15 cellular contexts compared by ENCODE assay signal in the genomic region with DNA sequence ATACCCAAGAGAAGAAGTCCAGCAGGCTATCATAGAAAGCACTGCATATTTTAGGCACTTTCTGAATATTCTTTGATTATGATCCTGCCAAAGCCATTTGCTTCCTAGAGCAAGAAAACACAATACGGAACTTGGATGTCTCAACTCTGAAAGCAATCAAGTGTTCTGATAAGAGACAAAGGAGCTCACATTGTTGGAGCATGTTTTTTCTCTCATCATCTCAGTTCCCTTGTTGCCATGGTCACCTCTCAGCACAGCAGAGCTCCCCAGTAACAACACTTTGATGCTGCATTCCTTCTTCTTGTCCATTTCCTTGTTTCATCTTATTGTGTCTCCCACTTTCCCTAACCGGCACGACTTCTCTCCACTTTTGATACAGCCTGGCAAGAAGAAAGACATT.
DNase-seq lines count a peak whose midpoint lies in the region; ATAC-seq and TF ChIP-seq lines count a peak whose summit lies in the region.
"Had no signal": no experiment of that assay in that cellular context is flagged by ENCODE, and none has a peak within 500 bp of the region (broad histone marks: within the 10 kb centered on the region; RNA-seq: fewer than 3 reads in every experiment).

No MANE protein-coding gene starts in this region.

- no peaks in the 10 kb centered on the region for H3K79me2 ChIP-seq in neural cell (replicated peaks; ENCODE audit: insufficient read depth, low read length)
- H3K79me2 ChIP-seq in GM23248 (ENCODE audit: insufficient read depth) = no peaks in the 10 kb centered on the region

- H3K9ac ChIP-seq in SK-N-MC (ENCODE audit: insufficient read length) (no peak overlapping the region), neural cell (ENCODE audit: low read length) (peak overlapping the region; percentile 17), GM23248 (no peak overlapping the region)

- ATAC-seq in T-helper 17 cell = no peak

- no peak overlapping the region for H3K4me3 Mint-ChIP-seq in T-helper 17 cell
- H3K4me3 Mint-ChIP-seq: CD14-positive monocyte had no signal

- H3K36me3 ChIP-seq in SK-N-MC (ENCODE audit: insufficient read depth, low read length) (no peaks in the 10 kb centered on the region), neural cell (ENCODE audit: insufficient read depth, low read length) (no peaks in the 10 kb centered on the region), GM23248 (ENCODE audit: low read depth) (no peaks in the 10 kb centered on the region)

- H3K27me3 ChIP-seq in neural cell (ENCODE audit: insufficient read depth, low read depth, low read length) = no peaks in the 10 kb centered on the region
- H3K27me3 ChIP-seq in GM23248 (replicated peaks; ENCODE audit: insufficient read depth) = no peaks in the 10 kb centered on the region

- H3K9me3 ChIP-seq in SK-N-MC (ENCODE audit: low read depth, low read length) (no peaks in the 10 kb centered on the region), neural cell (ENCODE audit: low read length) (no peaks in the 10 kb centered on the region), GM23248 (ENCODE audit: low read depth) (peaks cover 5% of the 10 kb centered on the region), T-helper 17 cell (ENCODE audit: control insufficient read depth, low read length, poor library complexity, severe bottlenecking) (no peaks in the 10 kb centered on the region)
- H3K9me3 ChIP-seq: Caco-2 had no signal

- H2AFZ ChIP-seq in neural cell (ENCODE audit: low read depth, low read length) (no peak overlapping the region), GM23248 (no peak overlapping the region)

- no peaks in the 10 kb centered on the region for H3K36me3 Mint-ChIP-seq in T-helper 17 cell (ENCODE audit: low read depth)
- H3K36me3 Mint-ChIP-seq: CD14-positive monocyte had no signal

- no peaks in the 10 kb centered on the region for H3K9me2 ChIP-seq in neural cell (ENCODE audit: insufficient read depth, low read length)
- no peaks in the 10 kb centered on the region; the same call in 1 of the 2 replicates for H3K9me2 ChIP-seq in GM23248 (ENCODE audit: insufficient read depth)

- in situ Hi-C loops in GM23248 (cut with MboI) = no loop called here

- H3K4me2 ChIP-seq in neural cell (ENCODE audit: low read length) = no peak overlapping the region
- H3K4me2 ChIP-seq in GM23248 (ENCODE audit: unreplicated experiment) = no peak overlapping the region

- peak; percentile 5 for DNase-seq in COR-L47 (lab: John Stamatoyannopoulos, UW)
- peak; percentile 8 for DNase-seq in NCI-H1417 treated with DMSO at 0.1 percent for 48 hours (lab: John Stamatoyannopoulos, UW)
- DNase-seq in SK-N-MC (ENCODE audit: low read depth, low spot score) = no peak
- no peak for DNase-seq in GM23248
- no peak for DNase-seq in T-helper 17 cell
- no peak for DNase-seq in GM19240 (ENCODE audit: insufficient read length, low spot score)
- DNase-seq: DMS153; NCI-H1436; NCI-H2081; NK-92 treated with Interleukin-12 subunit alpha and Interleukin-12 subunit beta, amount 100 ng/mL, for 24 hours; SHP77 treated with DMSO at 0.1 percent for 48 hours had no signal

- no peaks in the 10 kb centered on the region for H3K27me3 Mint-ChIP-seq in T-helper 17 cell

- H3K4me3 ChIP-seq in SK-N-MC = peak overlapping the region; percentile 58
- H3K4me3 ChIP-seq in neural cell (ENCODE audit: low read length) = peak overlapping the region; percentile 7
- no peak overlapping the region for H3K4me3 ChIP-seq in GM23248

- H3F3A ChIP-seq in neural cell (ENCODE audit: insufficient read depth, low read length, poor library complexity, severe bottlenecking) = peaks cover 6% of the 10 kb centered on the region
- no peaks in the 10 kb centered on the region for H3F3A ChIP-seq in GM23248 (ENCODE audit: insufficient read depth)

- peak; percentile 39 for TF ChIP-seq EP300 in neural cell (conservative IDR thresholded peaks at IDR 0.05; ENCODE audit: poor library complexity, severe bottlenecking)

- TF ChIP-seq CTCF in neural cell (IDR thresholded peaks at IDR 0.05; ENCODE audit: poor library complexity, severe bottlenecking) = no peak

- H3K27ac ChIP-seq in SK-N-MC (peak overlapping the region; percentile 89; the same call in 1 of the 2 replicates), neural cell (ENCODE audit: low read length) (peak overlapping the region; percentile 67), GM23248 (no peak overlapping the region)
- H3K27ac ChIP-seq: HL-60 had no signal

- no peaks in the 10 kb centered on the region for H3K4me1 ChIP-seq in GM23248 (ENCODE audit: insufficient read depth)

- no peak overlapping the region for H3K27ac Mint-ChIP-seq in T-helper 17 cell
- H3K27ac Mint-ChIP-seq: CD14-positive monocyte had no signal

- TF ChIP-seq RAD21 in neural cell (conservative IDR thresholded peaks at IDR 0.05) = peak; percentile 16

- H3K4me1 Mint-ChIP-seq in T-helper 17 cell = no peaks in the 10 kb centered on the region
- H3K4me1 Mint-ChIP-seq: CD14-positive monocyte had no signal

- no peaks in the 10 kb centered on the region for H4K20me1 ChIP-seq in neural cell (ENCODE audit: insufficient read depth)
- no peaks in the 10 kb centered on the region for H4K20me1 ChIP-seq in GM23248 (ENCODE audit: insufficient read depth)

- WGBS in GM23248 (ENCODE audit: low coverage in 1 of 2, low lambda C conversion rate in 2 of 2, missing lambda C conversion rate in 2 of 2), 2 experiments = 24 to 34% methylated on average over 3 of the region's 3 CpGs

TF ChIP-seq in neural cell, 6 proteins besides CTCF, POLR2A, EP300 and RAD21:
- TF ChIP-seq, protein P1, sequence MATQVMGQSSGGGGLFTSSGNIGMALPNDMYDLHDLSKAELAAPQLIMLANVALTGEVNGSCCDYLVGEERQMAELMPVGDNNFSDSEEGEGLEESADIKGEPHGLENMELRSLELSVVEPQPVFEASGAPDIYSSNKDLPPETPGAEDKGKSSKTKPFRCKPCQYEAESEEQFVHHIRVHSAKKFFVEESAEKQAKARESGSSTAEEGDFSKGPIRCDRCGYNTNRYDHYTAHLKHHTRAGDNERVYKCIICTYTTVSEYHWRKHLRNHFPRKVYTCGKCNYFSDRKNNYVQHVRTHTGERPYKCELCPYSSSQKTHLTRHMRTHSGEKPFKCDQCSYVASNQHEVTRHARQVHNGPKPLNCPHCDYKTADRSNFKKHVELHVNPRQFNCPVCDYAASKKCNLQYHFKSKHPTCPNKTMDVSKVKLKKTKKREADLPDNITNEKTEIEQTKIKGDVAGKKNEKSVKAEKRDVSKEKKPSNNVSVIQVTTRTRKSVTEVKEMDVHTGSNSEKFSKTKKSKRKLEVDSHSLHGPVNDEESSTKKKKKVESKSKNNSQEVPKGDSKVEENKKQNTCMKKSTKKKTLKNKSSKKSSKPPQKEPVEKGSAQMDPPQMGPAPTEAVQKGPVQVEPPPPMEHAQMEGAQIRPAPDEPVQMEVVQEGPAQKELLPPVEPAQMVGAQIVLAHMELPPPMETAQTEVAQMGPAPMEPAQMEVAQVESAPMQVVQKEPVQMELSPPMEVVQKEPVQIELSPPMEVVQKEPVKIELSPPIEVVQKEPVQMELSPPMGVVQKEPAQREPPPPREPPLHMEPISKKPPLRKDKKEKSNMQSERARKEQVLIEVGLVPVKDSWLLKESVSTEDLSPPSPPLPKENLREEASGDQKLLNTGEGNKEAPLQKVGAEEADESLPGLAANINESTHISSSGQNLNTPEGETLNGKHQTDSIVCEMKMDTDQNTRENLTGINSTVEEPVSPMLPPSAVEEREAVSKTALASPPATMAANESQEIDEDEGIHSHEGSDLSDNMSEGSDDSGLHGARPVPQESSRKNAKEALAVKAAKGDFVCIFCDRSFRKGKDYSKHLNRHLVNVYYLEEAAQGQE (IDR thresholded peaks at IDR 0.05; ENCODE audit: borderline replicate concordance) = no peak
- TF ChIP-seq POLR2AphosphoS5 (IDR thresholded peaks at IDR 0.05) (peak; percentile 45), MXI1 (conservative IDR thresholded peaks at IDR 0.05; ENCODE audit: poor library complexity, severe bottlenecking) (no peak), SMC3 (conservative IDR thresholded peaks at IDR 0.05; ENCODE audit: poor library complexity) (no peak), TAF1 (IDR thresholded peaks at IDR 0.05; ENCODE audit: low read depth) (no peak), EZH2 (IDR thresholded peaks at IDR 0.05; ENCODE audit: borderline replicate concordance, insufficient read depth, low read length, poor library complexity, severe bottlenecking) (no peak)

Comparison
In these comparisons a context has a peak if more than half of its experiments do, and no peak if none do; other contexts are left out.
1. DNase-seq: peak in COR-L47 (single experiment) and NCI-H1417 treated with DMSO at 0.1 percent for 48 hours (single experiment); none in SK-N-MC (single experiment), GM23248 (single experiment), T-helper 17 cell (0 of 3) and GM19240 (single experiment).